In the genomic region with DNA sequence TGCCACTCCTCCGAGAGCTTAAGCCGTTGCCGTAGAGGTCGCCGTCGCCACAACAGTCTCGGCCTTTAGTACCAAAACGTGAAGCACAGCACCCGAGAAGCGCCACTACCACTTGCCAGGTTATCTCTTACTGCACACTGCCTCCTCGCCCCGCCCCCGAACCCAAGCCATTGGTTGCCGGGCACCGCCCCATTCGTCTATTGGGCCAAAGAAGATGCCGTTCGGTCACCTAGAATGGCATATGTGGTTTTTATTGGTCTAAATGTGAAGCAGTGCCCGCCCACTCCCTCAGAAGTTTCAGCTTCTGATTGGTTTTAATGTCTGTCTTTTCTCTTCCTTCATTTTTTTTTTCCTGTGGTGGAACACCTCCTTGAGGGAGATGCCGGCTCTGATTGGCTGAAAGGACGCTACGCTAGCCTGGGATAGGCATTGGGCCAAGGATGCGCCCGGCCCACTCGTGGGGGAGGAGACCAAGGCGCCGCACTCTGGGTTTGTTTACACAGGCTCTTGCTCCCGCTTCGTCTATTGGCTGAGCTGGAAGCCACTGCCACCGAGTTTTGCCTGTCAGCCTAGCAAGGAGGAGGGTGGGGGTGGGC, we compare ENCODE assay signal across 8 cellular contexts. TPM values are rescaled to one million over a fixed set of nuclear protein-coding genes. Genes with fewer than 3 reads are reported as not detected.
DNase-seq lines count a peak whose midpoint lies in the region; ATAC-seq, FAIRE-seq and TF ChIP-seq lines count a peak whose summit lies in the region.

A gene with protein sequence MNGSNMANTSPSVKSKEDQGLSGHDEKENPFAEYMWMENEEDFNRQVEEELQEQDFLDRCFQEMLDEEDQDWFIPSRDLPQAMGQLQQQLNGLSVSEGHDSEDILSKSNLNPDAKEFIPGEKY (minus strand): TSS at position 139 of the 596 bp plus-strand sequence. CDS start 24,514 bp downstream, outside the sequence.

- peak; percentile 97 for ATAC-seq in GM19025 (IDR thresholded peaks at IDR 0.05; ENCODE audit: low read depth, unreplicated experiment)
- peak; percentile 97 for ATAC-seq in HG03280 (IDR thresholded peaks at IDR 0.05; ENCODE audit: unreplicated experiment)

- DNase-seq in AG09309 (ENCODE audit: low read depth) (peak; percentile 97), NCI-H446 (lab: John Stamatoyannopoulos, UW) (peak; percentile 98), choroid plexus epithelial cell (ENCODE audit: low read depth) (peak; percentile 100), kidney (peak; percentile 99)
- DNase-seq in activated CD4-positive, alpha-beta T cell treated with anti-CD3 and anti-CD28 coated beads for 24 hours (ENCODE audit: low read depth in 2 of 2) = peak; percentile 96 to 97
- peak; percentile 94 for DNase-seq in stimulated activated CD4-positive, alpha-beta T cell treated with anti-CD3 and anti-CD28 coated beads, Interleukin-15, amount 100 ng/mL, for 1 hour (ENCODE audit: low read depth in 1 of 2, low spot score in 1 of 2)

- peak; percentile 100 for FAIRE-seq in kidney (lab: Jason Lieb, UNC)

- H3K9ac ChIP-seq in kidney (ENCODE audit: low read length in 2 of 2) = peak within 1 kb of the TSS; percentile 68 to 77

- peak within 1 kb of the TSS; percentile 65 to 66 for H3K27ac ChIP-seq in kidney (ENCODE audit: low read depth in 2 of 2, low read length in 2 of 2)

- no peaks in the 10 kb centered on the region for H3K36me3 ChIP-seq in kidney (ENCODE audit: control insufficient read depth in 1 of 2, insufficient read depth in 2 of 2, low read length in 2 of 2)

- TF ChIP-seq CTCF in AG09309 (IDR thresholded peaks at IDR 0.05; ENCODE audit: control insufficient read depth, insufficient read depth, low read depth, low read length, missing control alignments) = no peak
- TF ChIP-seq CTCF in choroid plexus epithelial cell (conservative IDR thresholded peaks at IDR 0.05; ENCODE audit: low read depth, low read length) = no peak
- no peak for TF ChIP-seq CTCF in kidney (IDR thresholded peaks at IDR 0.05; ENCODE audit: borderline replicate concordance, extremely low read depth, insufficient read depth)

- intact Hi-C loops in kidney (cut with DNase I) = no loop called here

- peaks cover 0 to 6% of the 10 kb centered on the region in 2 donors for H3K4me1 ChIP-seq in kidney (ENCODE audit: control insufficient read depth in 1 of 2, insufficient read depth in 1 of 2, low read depth in 1 of 2, low read length in 2 of 2)

- peak within 1 kb of the TSS; percentile 68 for H3K4me3 ChIP-seq in AG09309 (ENCODE audit: control insufficient read depth, low read depth, low read length)
- H3K4me3 ChIP-seq in choroid plexus epithelial cell (ENCODE audit: low read depth, low read length) = peak within 1 kb of the TSS; percentile 76
- peak within 1 kb of the TSS; percentile 69 for H3K4me3 ChIP-seq in kidney (ENCODE audit: low read length in 2 of 2)

- no peaks in the 10 kb centered on the region for H3K9me3 ChIP-seq in kidney (ENCODE audit: control insufficient read depth in 1 of 2, low read length in 2 of 2)

RNA-seq across cellular contexts. Expression of the gene that starts here (rescaled TPM):
- total RNA-seq in kidney = 9.3 TPM
- 10.6 TPM for polyA plus RNA-seq in kidney (ENCODE audit: insufficient read depth, low read depth, low replicate concordance)

Comparison
In these comparisons a context has a peak if more than half of its experiments do, and no peak if none do; other contexts are left out.
1. Peak in every context shown above with its lines: DNase-seq, ATAC-seq, H3K4me3 ChIP-seq and H3K27ac ChIP-seq.